Comparison of ENCODE assay signal across 8 cellular contexts in the genomic region with DNA sequence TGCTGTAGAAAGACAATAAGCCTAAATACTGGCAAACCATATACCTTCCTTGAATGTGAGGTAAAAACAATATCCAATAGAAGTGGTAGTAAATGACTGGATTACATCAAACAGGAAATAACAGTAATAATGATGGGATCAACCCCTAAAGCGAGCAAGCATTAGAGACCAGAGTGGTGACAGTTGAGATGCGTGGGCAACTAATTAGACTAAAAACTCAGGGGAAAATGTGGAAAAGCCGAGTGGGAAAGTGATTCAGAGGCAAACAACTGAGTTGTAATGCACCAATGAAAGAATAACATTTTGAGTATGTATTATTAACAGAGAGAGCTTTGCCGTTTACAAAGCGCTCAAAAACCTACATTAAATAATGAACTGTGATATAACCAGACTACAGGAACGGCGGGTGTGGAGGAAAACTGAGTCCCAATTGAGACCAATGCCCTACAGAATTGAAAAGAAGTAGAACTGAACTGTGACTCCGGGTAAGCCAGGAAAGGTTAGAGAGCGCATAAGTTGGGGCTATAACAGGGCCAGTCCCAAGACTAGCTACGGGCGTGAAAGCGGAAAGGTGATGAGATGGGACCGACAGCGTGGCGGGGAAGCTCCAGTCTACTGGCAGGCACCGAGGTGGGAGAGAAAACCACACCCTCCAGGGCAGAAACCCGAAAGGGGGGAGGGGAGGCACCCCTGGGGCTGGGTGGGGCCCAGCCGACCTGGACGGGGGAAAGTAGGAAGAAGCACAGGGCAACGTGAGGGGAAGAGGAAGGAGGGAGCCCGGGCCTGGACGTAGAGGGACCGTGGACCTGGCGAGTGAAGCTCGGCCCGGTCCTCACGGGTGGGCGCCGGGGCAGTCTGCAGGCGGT. TPM values are rescaled to one million over a fixed set of nuclear protein-coding genes. Genes with fewer than 3 reads are reported as not detected.
A peak's percentile ranks its signal among the peaks of the same experiment; 100 is the strongest.
DNase-seq lines count a peak whose midpoint lies in the region; ATAC-seq and TF ChIP-seq lines count a peak whose summit lies in the region.

No MANE protein-coding gene starts in this region.

- no peaks in the 10 kb centered on the region for H3K9me3 Mint-ChIP-seq in activated CD4-positive, alpha-beta T cell treated with anti-CD3 and anti-CD28 coated beads, Interleukin-2, amount 10 ng/mL, durations not matched to agents 7 days and 5 days

- TF ChIP-seq POLR2A in GM18505 (IDR thresholded peaks at IDR 0.05; ENCODE audit: borderline replicate concordance, extremely low read depth, insufficient read depth, insufficient read length) = no peak

- no peak for TF ChIP-seq CTCF in mucosa of descending colon (IDR thresholded peaks at IDR 0.05)

- peak overlapping the region; percentile 66 for H3K4me3 ChIP-seq in mucosa of descending colon

- peaks cover 4% of the 10 kb centered on the region for H3K36me3 Mint-ChIP-seq in activated CD4-positive, alpha-beta T cell treated with anti-CD3 and anti-CD28 coated beads, Interleukin-2, amount 10 ng/mL, durations not matched to agents 7 days and 5 days (ENCODE audit: low read depth)

- intact Hi-C loops in mucosa of descending colon (cut with DNase I, micrococcal nuclease) = no loop called here

- H3K4me3 Mint-ChIP-seq in activated CD4-positive, alpha-beta T cell treated with anti-CD3 and anti-CD28 coated beads, Interleukin-2, amount 10 ng/mL, durations not matched to agents 7 days and 5 days = peak overlapping the region; percentile 93

- no peaks in the 10 kb centered on the region for H3K36me3 ChIP-seq in mucosa of descending colon (ENCODE audit: low read depth)

- H3K4me1 ChIP-seq in mucosa of descending colon (ENCODE audit: low read depth) = peaks cover 13% of the 10 kb centered on the region

- DNase-seq in NCI-H1694 treated with DMSO at 0.1 percent for 48 hours (lab: John Stamatoyannopoulos, UW) (peak; percentile 20), mucosa of descending colon (peak; percentile 67 to 81 (median 77)), foreskin melanocyte (no peak)
- peak; percentile 60 for DNase-seq in activated CD4-positive, alpha-beta T cell treated with anti-CD3 and anti-CD28 coated beads, Interleukin-2, amount 10 ng/mL, durations not matched to agents 7 days and 5 days
- peak; percentile 28 for DNase-seq in effector CD4-positive, alpha-beta T cell
- peak; percentile 77 for DNase-seq in stimulated activated CD8-positive, alpha-beta memory T cell treated with anti-CD3 and anti-CD28 coated beads, Interleukin-4, amount 100 ng/mL, for 48 hours

- H3K9me3 ChIP-seq in mucosa of descending colon = no peaks in the 10 kb centered on the region

- H3K27me3 Mint-ChIP-seq in activated CD4-positive, alpha-beta T cell treated with anti-CD3 and anti-CD28 coated beads, Interleukin-2, amount 10 ng/mL, durations not matched to agents 7 days and 5 days = no peaks in the 10 kb centered on the region

- H3K4me1 Mint-ChIP-seq in activated CD4-positive, alpha-beta T cell treated with anti-CD3 and anti-CD28 coated beads, Interleukin-2, amount 10 ng/mL, durations not matched to agents 7 days and 5 days = peaks cover 49% of the 10 kb centered on the region

- ATAC-seq in GM18505 (IDR thresholded peaks at IDR 0.05; ENCODE audit: unreplicated experiment) = peak; percentile 31
- peak; percentile 23 for ATAC-seq in HG02759 (IDR thresholded peaks at IDR 0.05; ENCODE audit: unreplicated experiment)
- ATAC-seq in mucosa of descending colon = peak; percentile 46

- CTCF ChIA-PET in activated CD4-positive, alpha-beta T cell treated with anti-CD3 and anti-CD28 coated beads, Interleukin-2, amount 10 ng/mL, durations not matched to agents 7 days and 5 days (lab: Charles Lee) = interaction anchor here (0.5 to 0.9 kb wide), 3 partner anchors 21 to 1598 kb away, joined by 3 to 6 read pairs (median 3); no protein-coding TSS in a partner anchor

- POLR2A ChIA-PET in activated CD4-positive, alpha-beta T cell treated with anti-CD3 and anti-CD28 coated beads, Interleukin-2, amount 10 ng/mL, durations not matched to agents 7 days and 5 days (lab: Charles Lee) = interaction anchor here (0.5 to 1.1 kb wide), 4 partner anchors 20 to 1793 kb away, joined by 3 to 9 read pairs (median 4); no protein-coding TSS in a partner anchor

- H3K27ac Mint-ChIP-seq in activated CD4-positive, alpha-beta T cell treated with anti-CD3 and anti-CD28 coated beads, Interleukin-2, amount 10 ng/mL, durations not matched to agents 7 days and 5 days = peak overlapping the region; percentile 99

RNA-seq across cellular contexts. Expression of a gene that starts 0.6 kb away (rescaled TPM):
- 10 to 100 TPM; 49.8 to 53.6 TPM for total RNA-seq in activated CD4-positive, alpha-beta T cell treated with anti-CD3 and anti-CD28 coated beads, Interleukin-2, amount 10 ng/mL, durations not matched to agents 7 days and 5 days
- total RNA-seq in mucosa of descending colon = 10 to 100 TPM; 33.9 to 39.1 (median 35.9) TPM
